30 cellular contexts compared by ENCODE assay signal in genomic region chr10:81722405-81722804, GRCh38.
"Had no signal": no experiment of that assay in that cellular context is flagged by ENCODE, and none has a peak within 500 bp of the region (broad histone marks: within the 10 kb centered on the region; RNA-seq: fewer than 3 reads in every experiment).

No MANE protein-coding gene starts in this region.

- H3K4me3 ChIP-seq: neural progenitor cell, ovary, psoas muscle, right lobe of liver, sigmoid colon, thoracic aorta, thyroid gland, tibial nerve, upper lobe of left lung, vagina had no signal

- H3K4me1 ChIP-seq: parathyroid adenoma, psoas muscle, right lobe of liver, sigmoid colon, thyroid gland, tibial nerve, upper lobe of left lung, vagina had no signal

- DNase-seq: naive B cell; natural killer cell; occipital lobe; ovary; posterior cingulate gyrus; psoas muscle; right cardiac atrium; right lobe of liver; sigmoid colon; small intestine; stimulated activated CD4-positive, alpha-beta T cell treated with anti-CD3 and anti-CD28 coated beads, Interleukin-15, amount 100 ng/mL, for 24 hours; stimulated activated CD4-positive, alpha-beta T cell treated with anti-CD3 and anti-CD28 coated beads, Interleukin-2, amount 100 ng/mL, for 24 hours; stimulated activated CD4-positive, alpha-beta T cell treated with anti-CD3 and anti-CD28 coated beads, Interleukin-2, amount 100 ng/mL, for 48 hours; stimulated activated CD4-positive, alpha-beta T cell treated with anti-CD3 and anti-CD28 coated beads, Interleukin-4, amount 100 ng/mL, for 24 hours; stimulated activated naive CD4-positive, alpha-beta T cell; stimulated activated naive CD8-positive, alpha-beta T cell treated with anti-CD3 and anti-CD28 coated beads, Interleukin-15, amount 100 ng/mL, for 72 hours; stimulated activated naive CD8-positive, alpha-beta T cell treated with anti-CD3 and anti-CD28 coated beads, Interleukin-15, Interleukin-2, amounts not matched to agents 100 U/mL and 50 U/mL, for 24 hours; substantia nigra; thyroid gland; trophoblast cell; upper lobe of left lung had no signal

- H3K4me3 Mint-ChIP-seq: naive B cell; natural killer cell; nephron; neural progenitor cell; stimulated activated effector memory CD8-positive, alpha-beta T cell treated with anti-CD3 and anti-CD28 coated beads, Interleukin-12 subunit alpha, Interleukin-12 subunit beta, amount 100 ng/mL, for 72 hours; stimulated activated naive CD8-positive, alpha-beta T cell treated with anti-CD3 and anti-CD28 coated beads, Interleukin-15, amount 100 ng/mL, for 72 hours had no signal

- H3K27ac Mint-ChIP-seq: natural killer cell; nephron; neural progenitor cell; progenitor cell of endocrine pancreas; stimulated activated effector memory CD8-positive, alpha-beta T cell treated with anti-CD3 and anti-CD28 coated beads, Interleukin-12 subunit alpha, Interleukin-12 subunit beta, amount 100 ng/mL, for 72 hours; stimulated activated naive CD8-positive, alpha-beta T cell treated with anti-CD3 and anti-CD28 coated beads, Interleukin-15, amount 100 ng/mL, for 72 hours had no signal

- FAIRE-seq: small intestine, urothelium cell line had no signal

- ATAC-seq: natural killer cell; psoas muscle; right cardiac atrium; right lobe of liver; stimulated activated effector memory CD8-positive, alpha-beta T cell treated with anti-CD3 and anti-CD28 coated beads, Interleukin-12 subunit alpha, Interleukin-12 subunit beta, amount 100 ng/mL, for 72 hours; stimulated activated naive CD8-positive, alpha-beta T cell treated with anti-CD3 and anti-CD28 coated beads, Interleukin-15, amount 100 ng/mL, for 72 hours; stimulated activated naive CD8-positive, alpha-beta T cell treated with anti-CD3 and anti-CD28 coated beads, Interleukin-15, Interleukin-2, amounts not matched to agents 100 U/mL and 50 U/mL, for 24 hours had no signal

- H3K27me3 ChIP-seq: neural progenitor cell, ovary, right lobe of liver, sigmoid colon, thyroid gland, tibial nerve, upper lobe of left lung, vagina had no signal

- H3K27ac ChIP-seq: neural progenitor cell, ovary, parathyroid adenoma, psoas muscle, right lobe of liver, sigmoid colon, thoracic aorta, thyroid gland, tibial nerve, upper lobe of left lung, vagina had no signal

- H3K9me3 ChIP-seq: ovary, psoas muscle, right lobe of liver, sigmoid colon, thyroid gland, vagina had no signal

- H3K36me3 Mint-ChIP-seq: naive B cell; natural killer cell; neural progenitor cell; stimulated activated effector memory CD8-positive, alpha-beta T cell treated with anti-CD3 and anti-CD28 coated beads, Interleukin-12 subunit alpha, Interleukin-12 subunit beta, amount 100 ng/mL, for 72 hours had no signal

- H3K9me3 Mint-ChIP-seq: nephron had no signal

- H3K27me3 Mint-ChIP-seq: naive B cell; progenitor cell of endocrine pancreas; stimulated activated naive CD8-positive, alpha-beta T cell treated with anti-CD3 and anti-CD28 coated beads, Interleukin-15, amount 100 ng/mL, for 72 hours had no signal

- H3K36me3 ChIP-seq: neural progenitor cell, ovary, right lobe of liver, sigmoid colon, thoracic aorta, thyroid gland, tibial nerve, upper lobe of left lung, vagina had no signal

- H3K4me1 Mint-ChIP-seq: nephron; stimulated activated effector memory CD8-positive, alpha-beta T cell treated with anti-CD3 and anti-CD28 coated beads, Interleukin-12 subunit alpha, Interleukin-12 subunit beta, amount 100 ng/mL, for 72 hours had no signal
